8 cellular contexts compared by ENCODE assay signal in genomic region chr2:128233790-128234395, GRCh38.
DNase-seq lines count a peak whose midpoint lies in the region; ATAC-seq and TF ChIP-seq lines count a peak whose summit lies in the region.

No MANE protein-coding gene starts in this region.

- peaks cover 7% of the 10 kb centered on the region for H3K27me3 Mint-ChIP-seq in activated CD4-positive, alpha-beta T cell treated with anti-CD3 and anti-CD28 coated beads, Interleukin-2, amount 10 ng/mL, durations not matched to agents 7 days and 5 days

- H3K9ac ChIP-seq in fibroblast of lung (ENCODE audit: insufficient read depth, low read length), result no peak overlapping the region

- no peak for ATAC-seq in GM21390 (IDR thresholded peaks at IDR 0.05; ENCODE audit: unreplicated experiment)

- intact Hi-C loops in PC-9 (cut with micrococcal nuclease; ENCODE audit: unreplicated experiment), result loop anchor here (1.0 to 2.0 kb wide), 2 partner anchors 27 to 68 kb away; no protein-coding TSS in a partner anchor
- intact Hi-C loops in stomach (cut with DNase I; ENCODE audit: low total_unique reads), result no loop called here

- no peak overlapping the region for H3K27ac ChIP-seq in PC-9
- H3K27ac ChIP-seq in fibroblast of lung (ENCODE audit: insufficient read depth, low read length), result no peak overlapping the region
- H3K27ac ChIP-seq in stomach, result no peak overlapping the region
- no peak overlapping the region for H3K27ac ChIP-seq in tibial nerve

- POLR2A ChIA-PET in activated CD4-positive, alpha-beta T cell treated with anti-CD3 and anti-CD28 coated beads, Interleukin-2, amount 10 ng/mL, durations not matched to agents 7 days and 5 days (lab: Charles Lee), result no interaction called here
- POLR2A ChIA-PET in PC-9 (lab: Charles Lee; ENCODE audit: unreplicated experiment), result no interaction called here

- no peaks in the 10 kb centered on the region for H3K79me2 ChIP-seq in PC-9 (ENCODE audit: low read depth)
- H3K79me2 ChIP-seq in fibroblast of lung (ENCODE audit: control insufficient read depth, insufficient read depth, low read length), result no peaks in the 10 kb centered on the region

- no peaks in the 10 kb centered on the region for H3K36me3 ChIP-seq in PC-9 (ENCODE audit: low read depth)
- no peaks in the 10 kb centered on the region for H3K36me3 ChIP-seq in fibroblast of lung (ENCODE audit: control insufficient read depth, insufficient read depth, low read length)
- no peaks in the 10 kb centered on the region for H3K36me3 ChIP-seq in stomach
- H3K36me3 ChIP-seq in tibial nerve, result no peaks in the 10 kb centered on the region

- H2AFZ ChIP-seq in PC-9, result peak overlapping the region; percentile 93; the same call in 1 of the 2 replicates
- H2AFZ ChIP-seq in fibroblast of lung (ENCODE audit: low read length), result peak overlapping the region; percentile 49

- H3K27ac Mint-ChIP-seq in activated CD4-positive, alpha-beta T cell treated with anti-CD3 and anti-CD28 coated beads, Interleukin-2, amount 10 ng/mL, durations not matched to agents 7 days and 5 days, result no peak overlapping the region

- H3K4me1 Mint-ChIP-seq in activated CD4-positive, alpha-beta T cell treated with anti-CD3 and anti-CD28 coated beads, Interleukin-2, amount 10 ng/mL, durations not matched to agents 7 days and 5 days, result peaks cover 6% of the 10 kb centered on the region

- no peaks in the 10 kb centered on the region for H3K4me1 ChIP-seq in PC-9 (replicated peaks; ENCODE audit: insufficient read depth)
- peaks cover 8% of the 10 kb centered on the region for H3K4me1 ChIP-seq in fibroblast of lung (ENCODE audit: control insufficient read depth, extremely low read depth, insufficient read depth, low read length)
- peaks cover 0 to 15% (median 11%) of the 10 kb centered on the region in 4 donors for H3K4me1 ChIP-seq in stomach
- H3K4me1 ChIP-seq in tibial nerve, result peaks cover 0 to 20% (median 4%) of the 10 kb centered on the region in 4 donors

- WGBS in stomach, 5 donors, result 34 to 41% (median 38%) methylated on average over 11 of the region's 11 CpGs
- WGBS in tibial nerve, 2 donors, result 42 to 55% methylated on average over 11 of the region's 11 CpGs

- TF ChIP-seq POLR2A in stomach (IDR thresholded peaks at IDR 0.05) (no peak), tibial nerve (IDR thresholded peaks at IDR 0.05) (no peak)

- H3F3A ChIP-seq in PC-9 (ENCODE audit: insufficient read depth, low read depth), result no peaks in the 10 kb centered on the region; the same call in 1 of the 2 replicates

- CTCF ChIA-PET in activated CD4-positive, alpha-beta T cell treated with anti-CD3 and anti-CD28 coated beads, Interleukin-2, amount 10 ng/mL, durations not matched to agents 7 days and 5 days (lab: Charles Lee), result no interaction called here
- CTCF ChIA-PET in PC-9 (lab: Charles Lee), result interaction anchor here (0.6 kb wide), 2 partner anchors 51 to 420 kb away, joined by 3 read pairs; no protein-coding TSS in a partner anchor

- no peaks in the 10 kb centered on the region for H3K9me2 ChIP-seq in PC-9 (ENCODE audit: insufficient read depth)

- no peak for DNase-seq in activated CD4-positive, alpha-beta T cell treated with anti-CD3 and anti-CD28 coated beads, Interleukin-2, amount 10 ng/mL, durations not matched to agents 7 days and 5 days
- DNase-seq in activated CD4-positive, alpha-beta T cell treated with anti-CD3 and anti-CD28 coated beads, Interleukin-2, amount 50 U/mL, for 1 hour, result no peak
- DNase-seq in PC-9 (no peak), fibroblast of lung (ENCODE audit: low read depth in 2 of 2) (no peak), stomach (no peak), tibial nerve (ENCODE audit: low spot score in 2 of 2) (no peak)
- DNase-seq in activated CD4-positive, CD25-positive, alpha-beta regulatory T cell (lab: John Stamatoyannopoulos, UW), result no peak

- no peaks in the 10 kb centered on the region for H3K9me3 ChIP-seq in PC-9 (ENCODE audit: insufficient read depth, low read depth)
- H3K9me3 ChIP-seq in fibroblast of lung (ENCODE audit: control insufficient read depth, insufficient read depth, low read depth, low read length), result no peaks in the 10 kb centered on the region
- no peaks in the 10 kb centered on the region for H3K9me3 ChIP-seq in stomach
- H3K9me3 ChIP-seq in tibial nerve, result no peaks in the 10 kb centered on the region

- TF ChIP-seq EP300 in stomach (IDR thresholded peaks at IDR 0.05) (no peak), tibial nerve (IDR thresholded peaks at IDR 0.05) (no peak)

- H3K4me3 ChIP-seq in PC-9 (peak overlapping the region; percentile 75; the same call in 1 of the 2 replicates), fibroblast of lung (replicated peaks in 1 of 4; ENCODE audit: control extremely low read depth in 1 of 4, insufficient read depth in 1 of 4, low read depth in 3 of 4, low read length in 4 of 4) (peak overlapping the region in 2 of 4 experiments; percentile 65 to 81), stomach (peak overlapping the region; percentile 66 to 81 (median 71)), tibial nerve (peak overlapping the region in 2 of 4 donors; percentile 59 to 66)

- no peaks in the 10 kb centered on the region for H3K9me3 Mint-ChIP-seq in activated CD4-positive, alpha-beta T cell treated with anti-CD3 and anti-CD28 coated beads, Interleukin-2, amount 10 ng/mL, durations not matched to agents 7 days and 5 days

- TF ChIP-seq CTCF in PC-9 (conservative IDR thresholded peaks at IDR 0.05) (peak; percentile 44; the same call in 1 of the 2 replicates), fibroblast of lung (conservative IDR thresholded peaks at IDR 0.05 in 1 of 2, IDR thresholded peaks at IDR 0.05 in 1 of 2; ENCODE audit: low read depth in 1 of 2, low read length in 2 of 2) (no peak), stomach (IDR thresholded peaks at IDR 0.05) (no peak), tibial nerve (IDR thresholded peaks at IDR 0.05) (no peak)

- BruUV-seq in PC-9 (replicated peaks; lab: Mats Ljungman, UMichigan), result no TSS peak

- H3K4me2 ChIP-seq in PC-9 (peak overlapping the region; percentile 90), fibroblast of lung (ENCODE audit: extremely low read depth, insufficient read depth, low read length) (peak overlapping the region; percentile 32)

- peak overlapping the region; percentile 77 for H3K4me3 Mint-ChIP-seq in activated CD4-positive, alpha-beta T cell treated with anti-CD3 and anti-CD28 coated beads, Interleukin-2, amount 10 ng/mL, durations not matched to agents 7 days and 5 days

- no peaks in the 10 kb centered on the region for H3K36me3 Mint-ChIP-seq in activated CD4-positive, alpha-beta T cell treated with anti-CD3 and anti-CD28 coated beads, Interleukin-2, amount 10 ng/mL, durations not matched to agents 7 days and 5 days (ENCODE audit: low read depth)

- H3K27me3 ChIP-seq in PC-9 (ENCODE audit: insufficient read depth, low read depth), result no peaks in the 10 kb centered on the region
- H3K27me3 ChIP-seq in fibroblast of lung (ENCODE audit: control insufficient read depth, insufficient read depth, low read length), result no peaks in the 10 kb centered on the region
- H3K27me3 ChIP-seq in stomach, result peaks cover 0 to 11% (median 10%) of the 10 kb centered on the region in 3 donors
- H3K27me3 ChIP-seq in tibial nerve, result no peaks in the 10 kb centered on the region

- no peaks in the 10 kb centered on the region for H4K20me1 ChIP-seq in PC-9 (ENCODE audit: insufficient read depth)
- H4K20me1 ChIP-seq in fibroblast of lung (ENCODE audit: control insufficient read depth, extremely low read depth, insufficient read depth, low read length), result no peaks in the 10 kb centered on the region
